Comparison of ENCODE assay signal across 1 cellular context in the genomic region with DNA sequence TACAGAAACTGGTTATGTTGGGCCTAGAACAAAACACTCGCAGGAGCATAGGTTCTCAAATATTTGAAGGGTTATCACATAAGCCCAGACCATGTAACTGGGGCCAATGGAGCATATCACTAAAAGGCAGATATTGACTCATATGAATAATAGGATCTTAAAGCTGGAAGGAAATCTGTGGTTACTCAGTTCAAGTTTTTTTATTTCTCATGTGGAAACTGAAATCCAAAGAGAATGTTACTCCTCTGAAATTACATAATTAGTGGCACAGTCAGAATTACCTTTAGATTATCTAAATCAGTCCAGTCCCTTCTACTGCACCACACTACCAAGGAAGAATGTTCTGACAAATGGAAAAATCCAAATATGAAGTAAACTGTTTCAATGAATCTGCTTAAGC.
TF ChIP-seq lines count a peak whose summit lies in the region.

No MANE protein-coding gene starts in this region.

TF ChIP-seq in GM12878, 131 proteins besides CTCF, POLR2A, EP300 and RAD21:
- TF ChIP-seq KDM1A (IDR thresholded peaks at IDR 0.05; ENCODE audit: borderline replicate concordance) (no peak), JUNB (IDR thresholded peaks at IDR 0.05) (peak; percentile 83), MYB (IDR thresholded peaks at IDR 0.05; ENCODE audit: borderline replicate concordance, low read depth, low read length) (no peak), IRF4 (IDR thresholded peaks at IDR 0.05; ENCODE audit: low read depth, low read length) (peak; percentile 36; the same call in 1 of the 2 replicates), RUNX3 (IDR thresholded peaks at IDR 0.05; ENCODE audit: low read length) (peak; percentile 93), NFYA (IDR thresholded peaks at IDR 0.05; ENCODE audit: borderline replicate concordance, low read depth, low read length) (no peak), IKZF2 (IDR thresholded peaks at IDR 0.05) (peak; percentile 79; a peak in 3 of 4 replicates), RFX5 (IDR thresholded peaks at IDR 0.05; ENCODE audit: low read depth, low read length) (no peak), MTA3 (IDR thresholded peaks at IDR 0.05; ENCODE audit: borderline replicate concordance, low read length) (peak; percentile 59; the same call in 1 of the 2 replicates), IKZF1 (conservative IDR thresholded peaks at IDR 0.05) (peak; percentile 39; the same call in 1 of the 2 replicates), ETV6 (conservative IDR thresholded peaks at IDR 0.05 in 1 of 2, IDR thresholded peaks at IDR 0.05 in 1 of 2; ENCODE audit: borderline replicate concordance in 1 of 2, low read depth in 1 of 2) (peak in 1 of 2 experiments; percentile 77; a peak in 1 of 4 replicates), FOXM1 (IDR thresholded peaks at IDR 0.05; ENCODE audit: low read depth, low read length) (peak; percentile 53; the same call in 1 of the 2 replicates), NFIC (IDR thresholded peaks at IDR 0.05; ENCODE audit: low read depth, low read length) (peak; percentile 82), ATF2 (IDR thresholded peaks at IDR 0.05; ENCODE audit: low read length) (peak; percentile 70), TCF7 (IDR thresholded peaks at IDR 0.05; ENCODE audit: borderline replicate concordance) (peak; percentile 51; the same call in 1 of the 2 replicates), EED (IDR thresholded peaks at IDR 0.05; ENCODE audit: low read depth) (peak; percentile 69), SPI1 (IDR thresholded peaks at IDR 0.05; ENCODE audit: borderline replicate concordance, insufficient read depth, low read depth, low read length) (0 out of 2 replicates have a peak, but pooled peaks have one; percentile 28)
- TF ChIP-seq, protein P1, sequence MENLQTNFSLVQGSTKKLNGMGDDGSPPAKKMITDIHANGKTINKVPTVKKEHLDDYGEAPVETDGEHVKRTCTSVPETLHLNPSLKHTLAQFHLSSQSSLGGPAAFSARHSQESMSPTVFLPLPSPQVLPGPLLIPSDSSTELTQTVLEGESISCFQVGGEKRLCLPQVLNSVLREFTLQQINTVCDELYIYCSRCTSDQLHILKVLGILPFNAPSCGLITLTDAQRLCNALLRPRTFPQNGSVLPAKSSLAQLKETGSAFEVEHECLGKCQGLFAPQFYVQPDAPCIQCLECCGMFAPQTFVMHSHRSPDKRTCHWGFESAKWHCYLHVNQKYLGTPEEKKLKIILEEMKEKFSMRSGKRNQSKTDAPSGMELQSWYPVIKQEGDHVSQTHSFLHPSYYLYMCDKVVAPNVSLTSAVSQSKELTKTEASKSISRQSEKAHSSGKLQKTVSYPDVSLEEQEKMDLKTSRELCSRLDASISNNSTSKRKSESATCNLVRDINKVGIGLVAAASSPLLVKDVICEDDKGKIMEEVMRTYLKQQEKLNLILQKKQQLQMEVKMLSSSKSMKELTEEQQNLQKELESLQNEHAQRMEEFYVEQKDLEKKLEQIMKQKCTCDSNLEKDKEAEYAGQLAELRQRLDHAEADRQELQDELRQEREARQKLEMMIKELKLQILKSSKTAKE (IDR thresholded peaks at IDR 0.05; ENCODE audit: low read depth, poor library complexity, severe bottlenecking) = no peak
- TF ChIP-seq, protein P2, sequence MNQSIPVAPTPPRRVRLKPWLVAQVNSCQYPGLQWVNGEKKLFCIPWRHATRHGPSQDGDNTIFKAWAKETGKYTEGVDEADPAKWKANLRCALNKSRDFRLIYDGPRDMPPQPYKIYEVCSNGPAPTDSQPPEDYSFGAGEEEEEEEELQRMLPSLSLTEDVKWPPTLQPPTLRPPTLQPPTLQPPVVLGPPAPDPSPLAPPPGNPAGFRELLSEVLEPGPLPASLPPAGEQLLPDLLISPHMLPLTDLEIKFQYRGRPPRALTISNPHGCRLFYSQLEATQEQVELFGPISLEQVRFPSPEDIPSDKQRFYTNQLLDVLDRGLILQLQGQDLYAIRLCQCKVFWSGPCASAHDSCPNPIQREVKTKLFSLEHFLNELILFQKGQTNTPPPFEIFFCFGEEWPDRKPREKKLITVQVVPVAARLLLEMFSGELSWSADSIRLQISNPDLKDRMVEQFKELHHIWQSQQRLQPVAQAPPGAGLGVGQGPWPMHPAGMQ (IDR thresholded peaks at IDR 0.05; ENCODE audit: borderline replicate concordance) = no peak
TF ChIP-seq in GM12878: peak in this region for 13.
